ENCODE assay signal across 22 cellular contexts in genomic region chr3:59412506-59412905, GRCh38.
"Had no signal": no experiment of that assay in that cellular context is flagged by ENCODE, and none has a peak within 500 bp of the region (broad histone marks: within the 10 kb centered on the region; RNA-seq: fewer than 3 reads in every experiment).

No MANE protein-coding gene starts in this region.

- H3K4me1 ChIP-seq: esophagus muscularis mucosa, foreskin keratinocyte, right atrium auricular region, sigmoid colon, suprapubic skin had no signal

- H3K27me3 Mint-ChIP-seq: naive thymus-derived CD4-positive, alpha-beta T cell had no signal

- H3K9me3 Mint-ChIP-seq: nephron progenitor cell, type B pancreatic cell had no signal

- H3K9me3 ChIP-seq: esophagus muscularis mucosa, right atrium auricular region, sigmoid colon, suprapubic skin, thyroid gland had no signal

- H3K27ac ChIP-seq: coronary artery, dorsolateral prefrontal cortex, epithelial cell of prostate, esophagus muscularis mucosa, foreskin keratinocyte, right atrium auricular region, sigmoid colon, suprapubic skin, thyroid gland had no signal

- H3K4me1 Mint-ChIP-seq: immature natural killer cell had no signal

- DNase-seq: dorsolateral prefrontal cortex; effector memory CD4-positive, alpha-beta T cell; foreskin keratinocyte; immature natural killer cell; left colon; naive thymus-derived CD4-positive, alpha-beta T cell; nephron progenitor cell; sigmoid colon; small intestine; stimulated activated CD4-positive, alpha-beta T cell treated with anti-CD3 and anti-CD28 coated beads, Interleukin-12 subunit alpha, Interleukin-12 subunit beta, amount 100 ng/mL, for 4 hours; stimulated activated CD4-positive, alpha-beta T cell treated with anti-CD3 and anti-CD28 coated beads, Interleukin-2, amount 100 ng/mL, for 48 hours; stimulated activated naive CD8-positive, alpha-beta T cell treated with anti-CD3 and anti-CD28 coated beads, Interleukin-15, Interleukin-2, amounts not matched to agents 100 U/mL and 50 U/mL, for 24 hours; thyroid gland had no signal

- ATAC-seq: left colon; naive thymus-derived CD4-positive, alpha-beta T cell; stimulated activated naive CD8-positive, alpha-beta T cell treated with anti-CD3 and anti-CD28 coated beads, Interleukin-15, Interleukin-2, amounts not matched to agents 100 U/mL and 50 U/mL, for 24 hours had no signal

- H3K27me3 ChIP-seq: dorsolateral prefrontal cortex, esophagus muscularis mucosa, foreskin keratinocyte, right atrium auricular region, sigmoid colon, suprapubic skin, thyroid gland had no signal

- FAIRE-seq: endometrium, keratinocyte, small intestine, urothelium cell line had no signal

- H3K36me3 ChIP-seq: esophagus muscularis mucosa, right atrium auricular region, sigmoid colon, suprapubic skin, thyroid gland had no signal

- H3K36me3 Mint-ChIP-seq: immature natural killer cell had no signal

- H3K27ac Mint-ChIP-seq: immature natural killer cell, nephron progenitor cell, type B pancreatic cell had no signal

- H3K4me3 Mint-ChIP-seq: immature natural killer cell; naive thymus-derived CD4-positive, alpha-beta T cell; nephron progenitor cell; type B pancreatic cell had no signal

- H3K4me3 ChIP-seq: coronary artery, dorsolateral prefrontal cortex, esophagus muscularis mucosa, right atrium auricular region, sigmoid colon, suprapubic skin, thyroid gland had no signal
